In genomic region chr12:19166956-19167355, GRCh38 we compare ENCODE assay signal across 30 cellular contexts.
"Had no signal": no experiment of that assay in that cellular context is flagged by ENCODE, and none has a peak within 500 bp of the region (broad histone marks: within the 10 kb centered on the region; RNA-seq: fewer than 3 reads in every experiment).

No MANE protein-coding gene starts in this region.

- H3K4me1 ChIP-seq: foreskin keratinocyte had no signal

- H3K4me3 Mint-ChIP-seq: activated CD4-positive, alpha-beta memory T cell treated with anti-CD3 and anti-CD28 coated beads for 36 hours; activated CD4-positive, alpha-beta T cell treated with anti-CD3 and anti-CD28 coated beads, Interleukin-2, amount 10 ng/mL, durations not matched to agents 24 days and 14 days; activated naive CD4-positive, alpha-beta T cell treated with anti-CD3 and anti-CD28 coated beads, Interleukin-2, amount 10 ng/mL, durations not matched to agents 7 days and 5 days; activated naive CD8-positive, alpha-beta T cell treated with anti-CD3 and anti-CD28 coated beads, Interleukin-2, amount 10 ng/mL, durations not matched to agents 7 days and 5 days; activated T-helper 1 cell treated with anti-CD3 and anti-CD28 coated beads, Interleukin-12 subunit alpha, Interleukin-12 subunit beta, Interleukin-2, Interleukin-4 antibody, amounts not matched to agents 30 ng/mL and 10 ng/mL and 1 ng/mL, durations not matched to agents 14 hours and 24 hours and 36 hours; mesothelial cell of epicardium; naive thymus-derived CD8-positive, alpha-beta T cell; stimulated activated effector memory CD8-positive, alpha-beta T cell treated with anti-CD3 and anti-CD28 coated beads, Interleukin-12 subunit alpha, Interleukin-12 subunit beta, amount 100 ng/mL, for 72 hours; stimulated activated naive CD8-positive, alpha-beta T cell treated with anti-CD3 and anti-CD28 coated beads, Interleukin-15, Interleukin-2, amounts not matched to agents 100 ng/mL and 50 ng/mL, for 24 hours; T-helper 1 cell treated with Interleukin-12 subunit alpha and Interleukin-12 subunit beta and Interleukin-4 antibody, amounts not matched to agents 30 μg/mL and 1 μg/mL, for 36 hours had no signal

- H3K36me3 ChIP-seq: brain microvascular endothelial cell, thoracic aorta, vagina, WERI-Rb-1 had no signal

- H3K36me3 Mint-ChIP-seq: activated CD4-positive, alpha-beta memory T cell treated with anti-CD3 and anti-CD28 coated beads for 36 hours; activated naive CD4-positive, alpha-beta T cell treated with anti-CD3 and anti-CD28 coated beads, Interleukin-2, amount 10 ng/mL, durations not matched to agents 7 days and 5 days; activated naive CD8-positive, alpha-beta T cell treated with anti-CD3 and anti-CD28 coated beads, Interleukin-2, amount 10 ng/mL, durations not matched to agents 7 days and 5 days; naive thymus-derived CD8-positive, alpha-beta T cell; stimulated activated effector memory CD8-positive, alpha-beta T cell treated with anti-CD3 and anti-CD28 coated beads, Interleukin-12 subunit alpha, Interleukin-12 subunit beta, amount 100 ng/mL, for 72 hours had no signal

- H3K4me1 Mint-ChIP-seq: activated CD4-positive, alpha-beta T cell treated with anti-CD3 and anti-CD28 coated beads, Interleukin-2, amount 10 ng/mL, durations not matched to agents 24 days and 14 days; activated naive CD4-positive, alpha-beta T cell treated with anti-CD3 and anti-CD28 coated beads, Interleukin-2, amount 10 ng/mL, durations not matched to agents 7 days and 5 days; activated naive CD8-positive, alpha-beta T cell treated with anti-CD3 and anti-CD28 coated beads, Interleukin-2, amount 10 ng/mL, durations not matched to agents 7 days and 5 days; naive thymus-derived CD8-positive, alpha-beta T cell had no signal

- ATAC-seq: foreskin keratinocyte; naive thymus-derived CD8-positive, alpha-beta T cell; sciatic nerve had no signal

- H3K9me3 ChIP-seq: thoracic aorta, vagina had no signal

- H3K27ac Mint-ChIP-seq: activated CD4-positive, alpha-beta memory T cell treated with anti-CD3 and anti-CD28 coated beads for 36 hours; activated CD4-positive, alpha-beta T cell treated with anti-CD3 and anti-CD28 coated beads, Interleukin-2, amount 10 ng/mL, durations not matched to agents 24 days and 14 days; activated naive CD4-positive, alpha-beta T cell treated with anti-CD3 and anti-CD28 coated beads, Interleukin-2, amount 10 ng/mL, durations not matched to agents 7 days and 5 days; activated naive CD8-positive, alpha-beta T cell treated with anti-CD3 and anti-CD28 coated beads, Interleukin-2, amount 10 ng/mL, durations not matched to agents 7 days and 5 days; activated T-helper 1 cell treated with anti-CD3 and anti-CD28 coated beads, Interleukin-12 subunit alpha, Interleukin-12 subunit beta, Interleukin-2, Interleukin-4 antibody, amounts not matched to agents 30 ng/mL and 10 ng/mL and 1 ng/mL, durations not matched to agents 14 hours and 24 hours and 36 hours; mesothelial cell of epicardium; stimulated activated effector memory CD8-positive, alpha-beta T cell treated with anti-CD3 and anti-CD28 coated beads, Interleukin-12 subunit alpha, Interleukin-12 subunit beta, amount 100 ng/mL, for 72 hours; stimulated activated naive CD8-positive, alpha-beta T cell treated with anti-CD3 and anti-CD28 coated beads, Interleukin-15, Interleukin-2, amounts not matched to agents 100 ng/mL and 50 ng/mL, for 24 hours; T-helper 1 cell treated with Interleukin-12 subunit alpha and Interleukin-12 subunit beta and Interleukin-4 antibody, amounts not matched to agents 30 μg/mL and 1 μg/mL, for 36 hours had no signal

- H3K4me3 ChIP-seq: skin epidermis, thoracic aorta, vagina had no signal

- DNase-seq: activated CD4-positive, alpha-beta memory T cell treated with anti-CD3 and anti-CD28 coated beads for 36 hours; activated CD4-positive, alpha-beta T cell treated with anti-CD3 and anti-CD28 coated beads, Interleukin-2, amount 10 ng/mL, durations not matched to agents 24 days and 14 days; activated CD4-positive, CD25-positive, alpha-beta regulatory T cell treated with anti-CD3 and anti-CD28 coated beads, Interleukin-2, amount 50 U/mL, for 72 hours; activated CD8-positive, alpha-beta memory T cell treated with anti-CD3 and anti-CD28 coated beads, Interleukin-2, amount 50 U/mL, for 4 hours; activated gamma-delta T cell; activated naive CD4-positive, alpha-beta T cell treated with anti-CD3 and anti-CD28 coated beads, Interleukin-2, amount 10 ng/mL, durations not matched to agents 7 days and 5 days; activated naive CD8-positive, alpha-beta T cell treated with anti-CD3 and anti-CD28 coated beads, Interleukin-2, amount 10 ng/mL, durations not matched to agents 7 days and 5 days; activated T-cell treated with anti-CD3 and anti-CD28 coated beads, Interleukin-2, amount 50 U/mL, for 1 hour; amniotic stem cell; brain microvascular endothelial cell; central memory CD4-positive, alpha-beta T cell; foreskin keratinocyte; islet precursor cell; mammary epithelial cell; naive thymus-derived CD8-positive, alpha-beta T cell; posterior cingulate gyrus; stimulated activated CD4-positive, alpha-beta T cell treated with anti-CD3 and anti-CD28 coated beads, Interleukin-4, amount 100 ng/mL, for 24 hours; SW 1271; T-helper 9 cell; trophoblast cell; WERI-Rb-1 had no signal

- H3K27ac ChIP-seq: brain microvascular endothelial cell, foreskin keratinocyte, skin epidermis, thoracic aorta, vagina, WERI-Rb-1 had no signal

- H3K27me3 ChIP-seq: brain microvascular endothelial cell, foreskin keratinocyte, vagina had no signal

- H3K27me3 Mint-ChIP-seq: activated CD4-positive, alpha-beta memory T cell treated with anti-CD3 and anti-CD28 coated beads for 36 hours; activated CD4-positive, alpha-beta T cell treated with anti-CD3 and anti-CD28 coated beads, Interleukin-2, amount 10 ng/mL, durations not matched to agents 24 days and 14 days; activated naive CD4-positive, alpha-beta T cell treated with anti-CD3 and anti-CD28 coated beads, Interleukin-2, amount 10 ng/mL, durations not matched to agents 7 days and 5 days; stimulated activated naive CD8-positive, alpha-beta T cell treated with anti-CD3 and anti-CD28 coated beads, Interleukin-15, Interleukin-2, amounts not matched to agents 100 ng/mL and 50 ng/mL, for 24 hours had no signal

- H3K9me3 Mint-ChIP-seq: activated CD4-positive, alpha-beta memory T cell treated with anti-CD3 and anti-CD28 coated beads for 36 hours; activated CD4-positive, alpha-beta T cell treated with anti-CD3 and anti-CD28 coated beads, Interleukin-2, amount 10 ng/mL, durations not matched to agents 24 days and 14 days; activated naive CD4-positive, alpha-beta T cell treated with anti-CD3 and anti-CD28 coated beads, Interleukin-2, amount 10 ng/mL, durations not matched to agents 7 days and 5 days; activated naive CD8-positive, alpha-beta T cell treated with anti-CD3 and anti-CD28 coated beads, Interleukin-2, amount 10 ng/mL, durations not matched to agents 7 days and 5 days; activated T-helper 1 cell treated with anti-CD3 and anti-CD28 coated beads, Interleukin-12 subunit alpha, Interleukin-12 subunit beta, Interleukin-2, Interleukin-4 antibody, amounts not matched to agents 30 ng/mL and 10 ng/mL and 1 ng/mL, durations not matched to agents 14 hours and 24 hours and 36 hours; naive thymus-derived CD8-positive, alpha-beta T cell; T-helper 1 cell treated with Interleukin-12 subunit alpha and Interleukin-12 subunit beta and Interleukin-4 antibody, amounts not matched to agents 30 μg/mL and 1 μg/mL, for 36 hours had no signal
